Comparison of ENCODE assay signal across 19 cellular contexts in genomic region chr12:68628698-68629097, GRCh38. TPM values are rescaled to one million over a fixed set of nuclear protein-coding genes. Genes with fewer than 3 reads are reported as not detected.
DNase-seq lines count a peak whose midpoint lies in the region; ATAC-seq and TF ChIP-seq lines count a peak whose summit lies in the region.
"Had no signal": no experiment of that assay in that cellular context is flagged by ENCODE, and none has a peak within 500 bp of the region (broad histone marks: within the 10 kb centered on the region; RNA-seq: fewer than 3 reads in every experiment).

No MANE protein-coding gene starts in this region.

- peaks cover 8 to 10% of the 10 kb centered on the region in 2 experiments for H3K9me3 ChIP-seq in CD4-positive, CD25-positive, alpha-beta regulatory T cell (ENCODE audit: control insufficient read depth in 2 of 2, low read length in 2 of 2)
- H3K9me3 ChIP-seq in DOHH2 (ENCODE audit: control insufficient read depth, insufficient read depth, low read length): no peaks in the 10 kb centered on the region
- peaks cover 6% of the 10 kb centered on the region for H3K9me3 ChIP-seq in effector memory CD4-positive, alpha-beta T cell (ENCODE audit: control insufficient read depth, low read length)
- H3K9me3 ChIP-seq: adrenal gland had no signal

- peaks cover 28% of the 10 kb centered on the region for H3F3A ChIP-seq in DOHH2 (ENCODE audit: control insufficient read depth, insufficient read depth)

- H3K27ac ChIP-seq in CD4-positive, CD25-positive, alpha-beta regulatory T cell (ENCODE audit: insufficient read depth, low read length, poor library complexity, severe bottlenecking): peak overlapping the region; percentile 36
- H3K27ac ChIP-seq in DOHH2 (ENCODE audit: low read depth, low read length): peak overlapping the region; percentile 85
- no peak overlapping the region for H3K27ac ChIP-seq in effector memory CD4-positive, alpha-beta T cell (ENCODE audit: insufficient read depth, low read length, poor library complexity, severe bottlenecking)
- H3K27ac ChIP-seq: adrenal gland, breast epithelium, left lung, skin epidermis, tibial nerve had no signal

- POLR2A ChIA-PET in activated CD8-positive, alpha-beta T cell treated with anti-CD3 and anti-CD28 coated beads for 36 hours (lab: Charles Lee): interaction anchor here (0.6 to 4.6 kb wide), 6 partner anchors 9 to 264 kb away, joined by 3 to 33 read pairs (median 6); no protein-coding TSS in a partner anchor

- H3K79me2 ChIP-seq in DOHH2 (ENCODE audit: control insufficient read depth, low read length): peaks cover 100% of the 10 kb centered on the region

- peak overlapping the region in 2 of 3 donors; percentile 49 to 88 for H3K27ac Mint-ChIP-seq in CD4-positive, CD25-positive, alpha-beta regulatory T cell
- peak overlapping the region; percentile 83 for H3K27ac Mint-ChIP-seq in activated CD8-positive, alpha-beta T cell treated with anti-CD3 and anti-CD28 coated beads for 36 hours
- H3K27ac Mint-ChIP-seq in memory B cell: peak overlapping the region; percentile 67

- no peak for TF ChIP-seq CTCF in DOHH2 (IDR thresholded peaks at IDR 0.05; ENCODE audit: low read depth, low read length, poor library complexity, severe bottlenecking)
- TF ChIP-seq CTCF in activated CD8-positive, alpha-beta T cell treated with anti-CD3 and anti-CD28 coated beads for 36 hours (IDR thresholded peaks at IDR 0.05): no peak

- no peak for ATAC-seq in CD4-positive, CD25-positive, alpha-beta regulatory T cell (ENCODE audit: low read depth in 2 of 2)
- ATAC-seq in activated CD8-positive, alpha-beta T cell treated with anti-CD3 and anti-CD28 coated beads for 36 hours: no peak
- ATAC-seq in memory B cell (ENCODE audit: low read depth): no peak
- ATAC-seq: left lung; stimulated activated naive CD8-positive, alpha-beta T cell treated with anti-CD3 and anti-CD28 coated beads, Interleukin-15, amount 100 ng/mL, for 72 hours had no signal

- no peak for DNase-seq in CD4-positive, CD25-positive, alpha-beta regulatory T cell
- no peak for DNase-seq in activated CD8-positive, alpha-beta T cell treated with anti-CD3 and anti-CD28 coated beads for 36 hours
- DNase-seq in memory B cell (ENCODE audit: low spot score in 2 of 2): no peak
- no peak for DNase-seq in A172 (ENCODE audit: low spot score)
- DNase-seq in effector memory CD4-positive, alpha-beta T cell: no peak
- DNase-seq in NCI-H2081 (lab: John Stamatoyannopoulos, UW): no peak
- no peak for DNase-seq in NCI-H524 treated with DMSO at 0.1 percent for 48 hours (lab: John Stamatoyannopoulos, UW)
- DNase-seq: activated CD4-positive, alpha-beta T cell treated with anti-CD3 and anti-CD28 coated beads for 4 hours; adrenal gland; cortex of kidney; DMS79 treated with DMSO at 0.1 percent for 48 hours; head of caudate nucleus; left lung; NCI-H526; stimulated activated naive CD8-positive, alpha-beta T cell treated with anti-CD3 and anti-CD28 coated beads, Interleukin-15, amount 100 ng/mL, for 72 hours had no signal

- intact Hi-C loops in activated CD8-positive, alpha-beta T cell treated with anti-CD3 and anti-CD28 coated beads for 36 hours (cut with micrococcal nuclease): no loop called here

- no peaks in the 10 kb centered on the region for H3K27me3 Mint-ChIP-seq in CD4-positive, CD25-positive, alpha-beta regulatory T cell
- no peaks in the 10 kb centered on the region for H3K27me3 Mint-ChIP-seq in activated CD8-positive, alpha-beta T cell treated with anti-CD3 and anti-CD28 coated beads for 36 hours
- H3K27me3 Mint-ChIP-seq in memory B cell: no peaks in the 10 kb centered on the region
- H3K27me3 Mint-ChIP-seq: stimulated activated naive CD8-positive, alpha-beta T cell treated with anti-CD3 and anti-CD28 coated beads, Interleukin-15, amount 100 ng/mL, for 72 hours had no signal

- H3K4me2 ChIP-seq in DOHH2 (ENCODE audit: low read length): peak overlapping the region; percentile 90

- CTCF ChIA-PET in activated CD8-positive, alpha-beta T cell treated with anti-CD3 and anti-CD28 coated beads for 36 hours (lab: Charles Lee): interaction anchor here (0.8 to 1.7 kb wide), 3 partner anchors 12 to 28 kb away, joined by 3 to 6 read pairs (median 3); no protein-coding TSS in a partner anchor

- peaks cover 4% of the 10 kb centered on the region; the same call in 1 of the 2 replicates for H4K20me1 ChIP-seq in DOHH2 (ENCODE audit: control insufficient read depth, insufficient read depth, low read depth, low read length)

- H3K4me1 ChIP-seq in CD4-positive, CD25-positive, alpha-beta regulatory T cell (ENCODE audit: control insufficient read depth, insufficient read depth, low read length, poor library complexity, severe bottlenecking): peaks cover 60% of the 10 kb centered on the region
- H3K4me1 ChIP-seq in DOHH2 (ENCODE audit: control insufficient read depth, low read length): peaks cover 97% of the 10 kb centered on the region
- H3K4me1 ChIP-seq in effector memory CD4-positive, alpha-beta T cell (ENCODE audit: control insufficient read depth, insufficient read depth, low read length, poor library complexity, severe bottlenecking): peaks cover 10% of the 10 kb centered on the region

- H3K36me3 Mint-ChIP-seq in CD4-positive, CD25-positive, alpha-beta regulatory T cell: peaks cover 50% of the 10 kb centered on the region
- peaks cover 74% of the 10 kb centered on the region for H3K36me3 Mint-ChIP-seq in activated CD8-positive, alpha-beta T cell treated with anti-CD3 and anti-CD28 coated beads for 36 hours (ENCODE audit: low read depth)
- peaks cover 21% of the 10 kb centered on the region for H3K36me3 Mint-ChIP-seq in memory B cell

- H3K4me3 ChIP-seq in CD4-positive, CD25-positive, alpha-beta regulatory T cell (ENCODE audit: low read depth, low read length): peak overlapping the region; percentile 60
- peak overlapping the region; percentile 70 for H3K4me3 ChIP-seq in DOHH2 (ENCODE audit: low read length)
- H3K4me3 ChIP-seq in effector memory CD4-positive, alpha-beta T cell (ENCODE audit: insufficient read depth, low read depth, low read length, poor library complexity, severe bottlenecking): no peak overlapping the region
- H3K4me3 ChIP-seq: adrenal gland, breast epithelium, left lung, skin epidermis, tibial nerve had no signal

- H3K9me3 Mint-ChIP-seq in CD4-positive, CD25-positive, alpha-beta regulatory T cell: peaks cover 0 to 8% (median 4%) of the 10 kb centered on the region in 7 donors
- peaks cover 20% of the 10 kb centered on the region for H3K9me3 Mint-ChIP-seq in activated CD8-positive, alpha-beta T cell treated with anti-CD3 and anti-CD28 coated beads for 36 hours
- H3K9me3 Mint-ChIP-seq in memory B cell: no peaks in the 10 kb centered on the region

- no peaks in the 10 kb centered on the region for H3K27me3 ChIP-seq in CD4-positive, CD25-positive, alpha-beta regulatory T cell (ENCODE audit: control insufficient read depth, insufficient read depth, low read length)
- no peaks in the 10 kb centered on the region for H3K27me3 ChIP-seq in DOHH2 (ENCODE audit: control insufficient read depth, low read length)
- H3K27me3 ChIP-seq in effector memory CD4-positive, alpha-beta T cell (replicated peaks; ENCODE audit: control insufficient read depth, insufficient read depth, low read length, poor library complexity, severe bottlenecking): no peaks in the 10 kb centered on the region
- H3K27me3 ChIP-seq: adrenal gland, breast epithelium, left lung, tibial nerve had no signal

- peaks cover 37 to 86% (median 67%) of the 10 kb centered on the region in 4 donors for H3K4me1 Mint-ChIP-seq in CD4-positive, CD25-positive, alpha-beta regulatory T cell
- H3K4me1 Mint-ChIP-seq in activated CD8-positive, alpha-beta T cell treated with anti-CD3 and anti-CD28 coated beads for 36 hours (ENCODE audit: low read depth): peaks cover 81% of the 10 kb centered on the region
- H3K4me1 Mint-ChIP-seq in memory B cell: peaks cover 38% of the 10 kb centered on the region

- H3K4me3 Mint-ChIP-seq in CD4-positive, CD25-positive, alpha-beta regulatory T cell: peak overlapping the region in 3 of 4 donors; percentile 40 to 74 (median 69)
- no peak overlapping the region for H3K4me3 Mint-ChIP-seq in activated CD8-positive, alpha-beta T cell treated with anti-CD3 and anti-CD28 coated beads for 36 hours
- H3K4me3 Mint-ChIP-seq in memory B cell: no peak overlapping the region

- no peaks in the 10 kb centered on the region for H3K9me2 ChIP-seq in DOHH2 (replicated peaks; ENCODE audit: control insufficient read depth, low read length)

- H3K36me3 ChIP-seq in CD4-positive, CD25-positive, alpha-beta regulatory T cell (ENCODE audit: control insufficient read depth, insufficient read depth, low read length): peaks cover 36% of the 10 kb centered on the region
- H3K36me3 ChIP-seq in DOHH2 (ENCODE audit: control insufficient read depth, low read length): peaks cover 68% of the 10 kb centered on the region
- H3K36me3 ChIP-seq in effector memory CD4-positive, alpha-beta T cell (ENCODE audit: control insufficient read depth, insufficient read depth, low read length): peaks cover 25% of the 10 kb centered on the region
- H3K36me3 ChIP-seq: adrenal gland, breast epithelium had no signal

RNA-seq across cellular contexts. Expression of gene RAP1B, which starts 18.0 kb away (rescaled TPM):
- 290 TPM for total RNA-seq in CD4-positive, CD25-positive, alpha-beta regulatory T cell
- polyA plus RNA-seq in CD4-positive, CD25-positive, alpha-beta regulatory T cell: 100 to 1,000 TPM; 399 to 465 (median 425) TPM
- total RNA-seq in activated CD8-positive, alpha-beta T cell treated with anti-CD3 and anti-CD28 coated beads for 36 hours: 100 to 1,000 TPM; 187 to 192 TPM
- total RNA-seq in A172 (2014; rRNA removed; shearing (Covaris generic)): 366 and 414 TPM in 2 replicates

RNA-seq across cellular contexts. Expression of gene NUP107, which starts 58.1 kb away (rescaled TPM):
- 37.0 TPM for total RNA-seq in CD4-positive, CD25-positive, alpha-beta regulatory T cell
- polyA plus RNA-seq in CD4-positive, CD25-positive, alpha-beta regulatory T cell: 10 to 100 TPM; 28.9 to 36.7 (median 31.8) TPM
- total RNA-seq in activated CD8-positive, alpha-beta T cell treated with anti-CD3 and anti-CD28 coated beads for 36 hours: 100 to 1,000 TPM; 142 to 143 TPM
- 62.9 and 98.5 TPM in 2 replicates for total RNA-seq in A172 (2014; rRNA removed; shearing (Covaris generic))

Comparison
In these comparisons a context has a peak if more than half of its experiments do, and no peak if none do; other contexts are left out.
1. H3K4me3 Mint-ChIP-seq: peak in CD4-positive, CD25-positive, alpha-beta regulatory T cell (3 of 4); none in activated CD8-positive, alpha-beta T cell treated with anti-CD3 and anti-CD28 coated beads for 36 hours (single experiment) and memory B cell (single experiment).
2. Peak in every context shown above with its lines, with median percentiles within 50 percentile points of each other: H3K27ac Mint-ChIP-seq.